Comparison of ENCODE assay signal across 9 cellular contexts in genomic region chr1:206930210-206930798, GRCh38. TPM values are rescaled to one million over a fixed set of nuclear protein-coding genes. Genes with fewer than 3 reads are reported as not detected.
DNase-seq lines count a peak whose midpoint lies in the region; ATAC-seq and TF ChIP-seq lines count a peak whose summit lies in the region.
"Had no signal": no experiment of that assay in that cellular context is flagged by ENCODE, and none has a peak within 500 bp of the region (broad histone marks: within the 10 kb centered on the region; RNA-seq: fewer than 3 reads in every experiment).

No MANE protein-coding gene starts in this region.

- peaks cover 26 to 30% of the 10 kb centered on the region in 2 donors for H3K4me1 Mint-ChIP-seq in natural killer cell

- no peak for TF ChIP-seq CTCF in natural killer cell (IDR thresholded peaks at IDR 0.05)

- ATAC-seq in GM21786 (IDR thresholded peaks at IDR 0.05; ENCODE audit: unreplicated experiment): peak; percentile 75
- ATAC-seq in natural killer cell: peak; percentile 51 to 62 (median 54)

- H3K27ac Mint-ChIP-seq in natural killer cell: peak overlapping the region; percentile 87 to 92

- DNase-seq in SIG-M5 treated with dmso at 0.1 percent for 504 hours (lab: John Stamatoyannopoulos, UW; ENCODE audit: unreplicated experiment) (peak; percentile 65), SIG-M5 (lab: John Stamatoyannopoulos, UW) (no peak), NOMO-1 treated with DMSO at 0.1 percent for 48 hours (lab: John Stamatoyannopoulos, UW; ENCODE audit: unreplicated experiment) (peak; percentile 74), natural killer cell (peak; percentile 46), glomerular visceral epithelial cell (ENCODE audit: extremely low spot score) (no peak), NCI-H2227 (lab: John Stamatoyannopoulos, UW; ENCODE audit: unreplicated experiment) (no peak), NCI-H1092 (lab: John Stamatoyannopoulos, UW) (no peak)

- intact Hi-C loops in natural killer cell (cut with micrococcal nuclease): no loop called here

- H3K27me3 Mint-ChIP-seq in natural killer cell (ENCODE audit: low read depth in 2 of 2): no peaks in the 10 kb centered on the region

- H3K9me3 Mint-ChIP-seq in natural killer cell: no peaks in the 10 kb centered on the region

- no peaks in the 10 kb centered on the region for H3K36me3 Mint-ChIP-seq in natural killer cell

- peak overlapping the region; percentile 67 for H3K4me3 Mint-ChIP-seq in natural killer cell

RNA-seq across cellular contexts. Expression of gene FCMR, which starts 8.6 kb away (rescaled TPM):
- total RNA-seq in natural killer cell: 100 to 1,000 TPM; 157 to 178 (median 177) TPM

RNA-seq across cellular contexts. Expression of gene PIGR, which starts 16.0 kb away (rescaled TPM):
- under 1 TPM in 1 of 3 donors, not detected in 2; 0.38 TPM for total RNA-seq in natural killer cell
- total RNA-seq: SJSA1 had no signal

RNA-seq across cellular contexts. Expression of gene IL24, which starts 33.1 kb away (rescaled TPM):
- total RNA-seq in natural killer cell: not detected

RNA-seq across cellular contexts. Expression of gene FCAMR, which starts 40.0 kb away (rescaled TPM):
- total RNA-seq in natural killer cell: not detected
- total RNA-seq: SJSA1 had no signal

Comparison
In these comparisons a context has a peak if more than half of its experiments do, and no peak if none do; other contexts are left out.
1. DNase-seq: peak in SIG-M5 treated with dmso at 0.1 percent for 504 hours (single experiment), NOMO-1 treated with DMSO at 0.1 percent for 48 hours (single experiment) and natural killer cell (single experiment); none in SIG-M5 (single experiment), glomerular visceral epithelial cell (single experiment), NCI-H2227 (single experiment) and NCI-H1092 (single experiment).